ENCODE assay signal across 8 cellular contexts in genomic region chr14:102318781-102319276, GRCh38. TPM values are rescaled to one million over a fixed set of nuclear protein-coding genes. Genes with fewer than 3 reads are reported as not detected.
DNase-seq lines count a peak whose midpoint lies in the region; ATAC-seq and TF ChIP-seq lines count a peak whose summit lies in the region.

No MANE protein-coding gene starts in this region.

- H3K9me3 ChIP-seq in SJCRH30 (replicated peaks) (no peaks in the 10 kb centered on the region), fibroblast of lung (ENCODE audit: control insufficient read depth, insufficient read depth, low read depth, low read length) (no peaks in the 10 kb centered on the region)

- H3K79me2 ChIP-seq in fibroblast of lung (ENCODE audit: control insufficient read depth, insufficient read depth, low read length): peaks cover 4% of the 10 kb centered on the region

- H3K4me1 ChIP-seq in SJCRH30: no peaks in the 10 kb centered on the region; the same call in 1 of the 2 replicates
- peaks cover 7% of the 10 kb centered on the region for H3K4me1 ChIP-seq in fibroblast of lung (ENCODE audit: control insufficient read depth, extremely low read depth, insufficient read depth, low read length)

- peak overlapping the region; percentile 42 for H3K27ac ChIP-seq in SJCRH30
- peak overlapping the region; percentile 90 for H3K27ac ChIP-seq in fibroblast of lung (ENCODE audit: insufficient read depth, low read length)

- intact Hi-C loops in sciatic nerve (cut with DNase I): no loop called here

- DNase-seq in SJCRH30 (no peak), fibroblast of lung (ENCODE audit: low read depth in 2 of 2) (no peak), sciatic nerve (ENCODE audit: low spot score) (peak; percentile 65), OCI-M2 (lab: John Stamatoyannopoulos, UW; ENCODE audit: unreplicated experiment) (no peak), SHP77 treated with DMSO at 0.1 percent for 48 hours (lab: John Stamatoyannopoulos, UW) (no peak)
- no peak for DNase-seq in effector CD8-positive, alpha-beta T cell (lab: John Stamatoyannopoulos, UW)
- DNase-seq in stimulated activated naive CD4-positive, alpha-beta T cell treated with Interleukin-2 at 50 U/mL for 16 hours (lab: John Stamatoyannopoulos, UW): no peak

- no peak for TF ChIP-seq CTCF in fibroblast of lung (conservative IDR thresholded peaks at IDR 0.05 in 1 of 2, IDR thresholded peaks at IDR 0.05 in 1 of 2; ENCODE audit: low read depth in 1 of 2, low read length in 2 of 2)

- peak overlapping the region; percentile 91 for H3K4me2 ChIP-seq in fibroblast of lung (ENCODE audit: extremely low read depth, insufficient read depth, low read length)

- H3K27me3 ChIP-seq in SJCRH30 (no peaks in the 10 kb centered on the region), fibroblast of lung (ENCODE audit: control insufficient read depth, insufficient read depth, low read length) (no peaks in the 10 kb centered on the region)

- H4K20me1 ChIP-seq in fibroblast of lung (ENCODE audit: control insufficient read depth, extremely low read depth, insufficient read depth, low read length): no peaks in the 10 kb centered on the region

- H3K9ac ChIP-seq in fibroblast of lung (ENCODE audit: insufficient read depth, low read length): peak overlapping the region; percentile 87

- H3K4me3 ChIP-seq in GM08714 (ENCODE audit: low read length) (peak overlapping the region; percentile 84), SJCRH30 (peak overlapping the region; percentile 73), fibroblast of lung (replicated peaks in 1 of 4; ENCODE audit: control extremely low read depth in 1 of 4, insufficient read depth in 1 of 4, low read depth in 3 of 4, low read length in 4 of 4) (peak overlapping the region; percentile 61 to 92 (median 77))

- peak overlapping the region; percentile 65 for H2AFZ ChIP-seq in fibroblast of lung (ENCODE audit: low read length)

- H3K36me3 ChIP-seq in SJCRH30: no peaks in the 10 kb centered on the region
- no peaks in the 10 kb centered on the region for H3K36me3 ChIP-seq in fibroblast of lung (ENCODE audit: control insufficient read depth, insufficient read depth, low read length)

- peak; percentile 3 for ATAC-seq in sciatic nerve

RNA-seq across cellular contexts. Expression of gene ZNF839, which starts 0.7 kb away (rescaled TPM):
- 4.0 and 4.2 TPM in 2 replicates for total RNA-seq in SJCRH30 (2014; rRNA removed; shearing (Covaris generic))
- total RNA-seq in fibroblast of lung: 8.2 and 8.8 TPM in 2 replicates
- 5.7 and 6.6 TPM in 2 replicates for polyA plus RNA-seq in fibroblast of lung
- 3.9 and 4.5 TPM in 2 replicates for polyA plus RNA-seq in fibroblast of lung (2012)
- 5.1 and 10.2 TPM in 2 replicates for polyA minus RNA-seq in fibroblast of lung (ENCODE audit: low replicate concordance)
- 13.8 TPM for total RNA-seq in sciatic nerve

RNA-seq across cellular contexts. Expression of gene MOK, which starts 13.9 kb away (rescaled TPM):
- total RNA-seq in SJCRH30 (2014; rRNA removed; shearing (Covaris generic)): 5.8 and 5.9 TPM in 2 replicates
- total RNA-seq in fibroblast of lung (3.6 and 4.3 TPM in 2 replicates), sciatic nerve (24.4 TPM)
- polyA plus RNA-seq in fibroblast of lung: 4.7 and 5.9 TPM in 2 replicates
- polyA plus RNA-seq in fibroblast of lung (2012): 4.5 TPM in 2 replicates
- 4.9 and 11.3 TPM in 2 replicates for polyA minus RNA-seq in fibroblast of lung (ENCODE audit: low replicate concordance)

RNA-seq across cellular contexts. Expression of gene CINP, which starts 43.9 kb away (rescaled TPM):
- 42.7 and 48.4 TPM in 2 replicates for total RNA-seq in SJCRH30 (2014; rRNA removed; shearing (Covaris generic))
- total RNA-seq in fibroblast of lung (41.6 and 42.8 TPM in 2 replicates), sciatic nerve (28.1 TPM)
- polyA plus RNA-seq in fibroblast of lung: 71.8 and 84.1 TPM in 2 replicates
- 50.6 and 61.2 TPM in 2 replicates for polyA plus RNA-seq in fibroblast of lung (2012)
- polyA minus RNA-seq in fibroblast of lung (ENCODE audit: low replicate concordance): 19.1 and 39.8 TPM in 2 replicates

RNA-seq across cellular contexts. Expression of gene TECPR2, which starts 43.9 kb away (rescaled TPM):
- 8.6 and 9.1 TPM in 2 replicates for total RNA-seq in SJCRH30 (2014; rRNA removed; shearing (Covaris generic))
- 10.3 and 17.8 TPM in 2 replicates for total RNA-seq in fibroblast of lung
- 9.2 and 10.5 TPM in 2 replicates for polyA plus RNA-seq in fibroblast of lung
- polyA plus RNA-seq in fibroblast of lung (2012): 11.1 and 12.3 TPM in 2 replicates
- 27.8 and 38.0 TPM in 2 replicates for polyA minus RNA-seq in fibroblast of lung (ENCODE audit: low replicate concordance)
- total RNA-seq in sciatic nerve: 36.1 TPM
